7 cellular contexts compared by ENCODE assay signal in the genomic region with DNA sequence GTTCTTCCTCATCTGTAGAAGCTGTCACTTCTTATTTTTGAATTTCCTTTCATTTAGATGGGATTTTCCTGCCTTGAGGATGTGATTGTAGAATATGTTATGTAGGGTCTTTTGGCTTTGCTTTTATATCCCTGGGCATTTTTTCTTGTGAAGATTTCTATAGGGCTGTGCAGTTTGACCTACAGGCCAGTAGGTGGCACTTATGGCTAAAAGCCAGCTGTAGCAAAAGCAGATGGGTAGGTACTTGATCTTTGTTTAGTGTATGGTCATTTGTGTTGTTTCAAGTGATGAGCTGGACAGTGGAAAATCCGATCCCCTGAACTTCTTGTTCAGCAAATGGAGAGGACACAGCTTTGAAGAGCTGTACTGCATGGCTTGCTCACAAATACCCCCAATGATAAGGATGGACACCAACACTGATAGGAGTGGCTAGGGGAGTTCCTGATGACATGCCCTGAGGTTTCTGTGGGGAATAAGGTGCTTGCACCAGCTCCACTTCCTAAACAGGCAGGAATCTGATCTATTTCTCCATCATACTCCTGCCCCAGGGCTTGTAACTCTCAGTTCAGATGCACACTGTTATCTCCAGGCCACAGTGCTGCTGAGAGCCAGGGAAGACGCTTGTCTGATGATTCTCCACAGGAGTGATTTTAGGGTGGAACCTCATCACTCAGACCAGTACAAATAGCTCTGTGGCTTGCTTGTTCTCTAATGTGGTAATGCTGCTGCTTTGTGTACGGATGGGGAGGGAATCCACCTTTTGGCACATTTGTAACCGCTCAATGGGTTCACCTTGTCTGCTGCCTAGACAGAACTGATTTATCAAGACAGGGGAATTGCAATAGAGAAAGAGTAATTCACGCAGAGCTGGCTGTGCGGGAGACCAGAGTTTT.
DNase-seq lines count a peak whose midpoint lies in the region; ATAC-seq and TF ChIP-seq lines count a peak whose summit lies in the region.

No MANE protein-coding gene starts in this region.

- TF ChIP-seq CTCF in choroid plexus epithelial cell (conservative IDR thresholded peaks at IDR 0.05; ENCODE audit: low read depth, low read length) (peak; percentile 52), omental fat pad (IDR thresholded peaks at IDR 0.05) (no peak)

- DNase-seq in NCI-H1417 (lab: John Stamatoyannopoulos, UW) (peak in 2 of 3 experiments; percentile 28 to 69), choroid plexus epithelial cell (ENCODE audit: low read depth) (peak; percentile 26), pons (ENCODE audit: low spot score) (peak; percentile 2), AG08396 (ENCODE audit: low spot score) (no peak), omental fat pad (ENCODE audit: low spot score) (no peak)

- H3K4me3 ChIP-seq in choroid plexus epithelial cell (ENCODE audit: low read depth, low read length) = no peak overlapping the region

- peak; percentile 56 for ATAC-seq in GM18508 (IDR thresholded peaks at IDR 0.05; ENCODE audit: insufficient read depth, unreplicated experiment)
- ATAC-seq in HG02588 (IDR thresholded peaks at IDR 0.05; ENCODE audit: unreplicated experiment) = peak; percentile 57
- no peak for ATAC-seq in omental fat pad (ENCODE audit: low FRiP score)

Comparison
In these comparisons a context has a peak if more than half of its experiments do, and no peak if none do; other contexts are left out.
1. DNase-seq: peak in NCI-H1417 (2 of 3), choroid plexus epithelial cell (single experiment) and pons (single experiment); none in AG08396 (single experiment) and omental fat pad (single experiment).